ENCODE assay signal across 25 cellular contexts in genomic region chr13:64871742-64872141, GRCh38.
"Had no signal": no experiment of that assay in that cellular context is flagged by ENCODE, and none has a peak within 500 bp of the region (broad histone marks: within the 10 kb centered on the region; RNA-seq: fewer than 3 reads in every experiment).

No MANE protein-coding gene starts in this region.

- H3K9me3 ChIP-seq: neutrophil, thyroid gland, upper lobe of right lung had no signal

- H3K27me3 ChIP-seq: ascending aorta, dorsolateral prefrontal cortex, foreskin keratinocyte, neutrophil, thyroid gland, upper lobe of right lung had no signal

- DNase-seq: activated CD4-positive, alpha-beta T cell treated with anti-CD3 and anti-CD28 coated beads for 4 hours; activated CD4-positive, alpha-beta T cell treated with anti-CD3 and anti-CD28 coated beads, Interleukin-2, amount 50 U/mL, for 4 hours; activated CD8-positive, alpha-beta memory T cell treated with anti-CD3 and anti-CD28 coated beads for 24 hours; activated effector memory CD4-positive, alpha-beta T cell treated with Interleukin-2 at 50 U/mL for 16 hours; activated naive CD4-positive, alpha-beta T cell treated with Interleukin-2 at 50 U/mL for 16 hours; central memory CD4-positive, alpha-beta T cell; dorsolateral prefrontal cortex; effector memory CD4-positive, alpha-beta T cell; foreskin keratinocyte; kidney glomerular epithelial cell; left ventricle myocardium superior; mammary epithelial cell; stimulated activated CD4-positive, alpha-beta T cell treated with anti-CD3 and anti-CD28 coated beads, Interleukin-12 subunit alpha, Interleukin-12 subunit beta, amount 100 ng/mL, for 4 hours; stimulated activated CD4-positive, alpha-beta T cell treated with anti-CD3 and anti-CD28 coated beads, Interleukin-4, amount 100 ng/mL, for 4 hours; stimulated activated CD8-positive, alpha-beta memory T cell treated with anti-CD3 and anti-CD28 coated beads, Interleukin-4, amount 100 ng/mL, for 48 hours; stimulated activated naive CD8-positive, alpha-beta T cell treated with anti-CD3 and anti-CD28 coated beads, Interleukin-15, amount 100 ng/mL, for 72 hours; T-helper 1 cell; thyroid gland; upper lobe of right lung had no signal

- H3K36me3 ChIP-seq: ascending aorta, neutrophil, thyroid gland, upper lobe of right lung had no signal

- H3K4me1 ChIP-seq: ascending aorta, foreskin keratinocyte, thyroid gland, upper lobe of right lung had no signal

- ATAC-seq: foreskin keratinocyte; left ventricle myocardium superior; sciatic nerve; stimulated activated memory B cell treated with anti-CD40 and anti-IgM and Interleukin-4, amounts not matched to agents 10 μg/mL and 1 μg/mL and 100 μg/mL, for 72 hours; stimulated activated naive CD8-positive, alpha-beta T cell treated with anti-CD3 and anti-CD28 coated beads, Interleukin-15, amount 100 ng/mL, for 72 hours; upper lobe of right lung had no signal

- H3K27ac ChIP-seq: ascending aorta, dorsolateral prefrontal cortex, foreskin keratinocyte, neutrophil, skin epidermis, thyroid gland, upper lobe of right lung, VCaP had no signal

- H3K4me3 ChIP-seq: ascending aorta, dorsolateral prefrontal cortex, skin epidermis, thyroid gland, upper lobe of right lung had no signal
